ENCODE assay signal across 8 cellular contexts in genomic region chr6:7050911-7051779, GRCh38. TPM values are rescaled to one million over a fixed set of nuclear protein-coding genes. Genes with fewer than 3 reads are reported as not detected.
DNase-seq lines count a peak whose midpoint lies in the region; ATAC-seq and TF ChIP-seq lines count a peak whose summit lies in the region.

No MANE protein-coding gene starts in this region.

- TF ChIP-seq POLR2A in heart left ventricle (IDR thresholded peaks at IDR 0.05), result no peak

- H3K27ac ChIP-seq in DOHH2 (ENCODE audit: low read depth, low read length) (no peak overlapping the region), heart left ventricle (peak overlapping the region; percentile 33 to 92 (median 72)), trophoblast cell (ENCODE audit: low read depth, low read length) (peak overlapping the region; percentile 45)

- peak overlapping the region; percentile 71 for H3K4me3 ChIP-seq in DOHH2 (ENCODE audit: low read length)
- H3K4me3 ChIP-seq in NT2/D1 (ENCODE audit: insufficient read length, low read depth), result peak overlapping the region; percentile 59
- H3K4me3 ChIP-seq in heart left ventricle, result peak overlapping the region; percentile 47 to 75 (median 66)
- peak overlapping the region; percentile 77 for H3K4me3 ChIP-seq in trophoblast cell (ENCODE audit: low read depth, low read length)

- peak overlapping the region; percentile 91 for H4K8ac ChIP-seq in trophoblast cell (ENCODE audit: low read depth, low read length)

- no peak overlapping the region for H3K4me3 Mint-ChIP-seq in activated naive CD8-positive, alpha-beta T cell treated with anti-CD3 and anti-CD28 coated beads for 36 hours

- peaks cover 25% of the 10 kb centered on the region for H3K4me1 ChIP-seq in DOHH2 (ENCODE audit: control insufficient read depth, low read length)
- no peaks in the 10 kb centered on the region for H3K4me1 ChIP-seq in NT2/D1 (ENCODE audit: insufficient read depth, insufficient read length)
- H3K4me1 ChIP-seq in heart left ventricle, result peaks cover 0 to 52% (median 19%) of the 10 kb centered on the region in 12 donors
- peaks cover 3 to 14% of the 10 kb centered on the region in 2 experiments for H3K4me1 ChIP-seq in trophoblast cell (ENCODE audit: control insufficient read depth in 1 of 2, insufficient read depth in 2 of 2, low read length in 2 of 2)

- H3K36me3 ChIP-seq in DOHH2 (ENCODE audit: control insufficient read depth, low read length), result no peaks in the 10 kb centered on the region
- H3K36me3 ChIP-seq in NT2/D1 (ENCODE audit: insufficient read depth, insufficient read length, low read length), result no peaks in the 10 kb centered on the region
- no peaks in the 10 kb centered on the region for H3K36me3 ChIP-seq in heart left ventricle
- H3K36me3 ChIP-seq in trophoblast cell (ENCODE audit: control insufficient read depth in 1 of 2, insufficient read depth in 2 of 2, low read length in 2 of 2), result no peaks in the 10 kb centered on the region

- peak overlapping the region; percentile 38 for H2BK12ac ChIP-seq in trophoblast cell (ENCODE audit: low read length)

- H3K27ac Mint-ChIP-seq in activated naive CD8-positive, alpha-beta T cell treated with anti-CD3 and anti-CD28 coated beads for 36 hours, result no peak overlapping the region

- no peaks in the 10 kb centered on the region for H3K79me2 ChIP-seq in DOHH2 (ENCODE audit: control insufficient read depth, low read length)
- peaks cover 3% of the 10 kb centered on the region for H3K79me2 ChIP-seq in trophoblast cell (ENCODE audit: control insufficient read depth, insufficient read depth, low read length, poor library complexity)

- no peaks in the 10 kb centered on the region for H3K9me3 Mint-ChIP-seq in activated naive CD8-positive, alpha-beta T cell treated with anti-CD3 and anti-CD28 coated beads for 36 hours

- H3K36me3 Mint-ChIP-seq in activated naive CD8-positive, alpha-beta T cell treated with anti-CD3 and anti-CD28 coated beads for 36 hours, result no peaks in the 10 kb centered on the region

- DNase-seq in NT2/D1 (ENCODE audit: low read depth, low spot score) (no peak), heart left ventricle (peak; percentile 43 to 79 (median 60)), trophoblast cell (peak; percentile 61 to 69), SHP77 treated with DMSO at 0.1 percent for 48 hours (lab: John Stamatoyannopoulos, UW) (no peak), NCI-H128 (lab: John Stamatoyannopoulos, UW; ENCODE audit: unreplicated experiment) (no peak)
- peak; percentile 43 for DNase-seq in activated naive CD8-positive, alpha-beta T cell treated with anti-CD3 and anti-CD28 coated beads for 36 hours

- H2AFZ ChIP-seq in trophoblast cell (ENCODE audit: insufficient read depth, low read length, poor library complexity), result peak overlapping the region; percentile 71

- H4K12ac ChIP-seq in trophoblast cell (ENCODE audit: low read depth, low read length), result peak overlapping the region; percentile 60

- H2AK5ac ChIP-seq in trophoblast cell (ENCODE audit: low read length), result no peak overlapping the region

- H2BK5ac ChIP-seq in trophoblast cell (ENCODE audit: low read depth, low read length, poor library complexity), result peak overlapping the region; percentile 59

- H3K27me3 Mint-ChIP-seq in activated naive CD8-positive, alpha-beta T cell treated with anti-CD3 and anti-CD28 coated beads for 36 hours, result peaks cover 8% of the 10 kb centered on the region

- peak overlapping the region; percentile 88 for H4K91ac ChIP-seq in trophoblast cell (ENCODE audit: low read depth, low read length)

- intact Hi-C loops in heart left ventricle (cut with DNase I), result loop anchor here in 6 of 10 donors (5.0 to 10.0 kb wide), 4 partner anchors 54 to 314 kb away; partner anchors contain the start of gene RREB1 (in 4 of the 6)

- H3K4me2 ChIP-seq in DOHH2 (ENCODE audit: low read length) (peak overlapping the region; percentile 66), trophoblast cell (ENCODE audit: low read length) (peak overlapping the region; percentile 100)

- peak overlapping the region; percentile 38 for H3K14ac ChIP-seq in trophoblast cell (ENCODE audit: low read length)

- peaks cover 17% of the 10 kb centered on the region for H3K4me1 Mint-ChIP-seq in activated naive CD8-positive, alpha-beta T cell treated with anti-CD3 and anti-CD28 coated beads for 36 hours

- 16 to 36% (median 23%) methylated on average over 33 to 67 of the region's 67 CpGs for WGBS in heart left ventricle, 4 donors
- no CpG with 5 or more reads among the region's 67 CpGs for WGBS in trophoblast cell (ENCODE audit: extremely low coverage, insufficient coverage, insufficient read length)

- H3K79me1 ChIP-seq in trophoblast cell (ENCODE audit: low read length), result peaks cover 16% of the 10 kb centered on the region

- H3K18ac ChIP-seq in trophoblast cell (ENCODE audit: low read length), result peak overlapping the region; percentile 84

- peak overlapping the region; percentile 67 for H2BK120ac ChIP-seq in trophoblast cell (ENCODE audit: insufficient read depth, low read length, poor library complexity)

- H3K9ac ChIP-seq in NT2/D1 (ENCODE audit: insufficient read length, low read depth), result peak overlapping the region; percentile 76
- peak overlapping the region; percentile 67 for H3K9ac ChIP-seq in trophoblast cell (ENCODE audit: low read length)

- TF ChIP-seq CTCF in DOHH2 (IDR thresholded peaks at IDR 0.05; ENCODE audit: low read depth, low read length, poor library complexity, severe bottlenecking) (no peak), heart left ventricle (IDR thresholded peaks at IDR 0.05) (no peak)

- peak overlapping the region; percentile 62 for H3K4ac ChIP-seq in trophoblast cell (ENCODE audit: low read depth, low read length)

- H3K9me3 ChIP-seq in DOHH2 (ENCODE audit: control insufficient read depth, insufficient read depth, low read length) (no peaks in the 10 kb centered on the region), NT2/D1 (ENCODE audit: insufficient read depth, low read length) (no peaks in the 10 kb centered on the region), heart left ventricle (no peaks in the 10 kb centered on the region), trophoblast cell (ENCODE audit: insufficient read depth, low read depth, low read length) (no peaks in the 10 kb centered on the region)

- H3K27me3 ChIP-seq in DOHH2 (ENCODE audit: control insufficient read depth, low read length) (peaks cover 31% of the 10 kb centered on the region), NT2/D1 (ENCODE audit: insufficient read depth, insufficient read length) (no peaks in the 10 kb centered on the region), heart left ventricle (no peaks in the 10 kb centered on the region), trophoblast cell (ENCODE audit: insufficient read depth, low read length) (no peaks in the 10 kb centered on the region)

- no peak overlapping the region for H3K23ac ChIP-seq in trophoblast cell (ENCODE audit: low read length)

- no peaks in the 10 kb centered on the region for H3K9me2 ChIP-seq in DOHH2 (replicated peaks; ENCODE audit: control insufficient read depth, low read length)

- 0 out of 2 replicates have a peak, but pooled peaks cover 4% of the 10 kb centered on the region for H3F3A ChIP-seq in DOHH2 (ENCODE audit: control insufficient read depth, insufficient read depth)

- ATAC-seq in HG02763 (IDR thresholded peaks at IDR 0.05; ENCODE audit: unreplicated experiment) (peak; percentile 18), heart left ventricle (peak in 3 of 4 donors; percentile 54 to 67 (median 63))

- H4K20me1 ChIP-seq in DOHH2 (ENCODE audit: control insufficient read depth, insufficient read depth, low read depth, low read length), result no peaks in the 10 kb centered on the region

RNA-seq across cellular contexts. Expression of gene RREB1, which starts 56.6 kb away (rescaled TPM):
- total RNA-seq in activated naive CD8-positive, alpha-beta T cell treated with anti-CD3 and anti-CD28 coated beads for 36 hours, result 10 to 100 TPM; 17.4 to 18.5 TPM
- total RNA-seq in heart left ventricle, result 10 to 100 TPM; 28.6 to 49.4 (median 40.1) TPM
- 1 to 10 TPM; 8.7 to 9.1 TPM for polyA plus RNA-seq in heart left ventricle
- 45.6 and 46.8 TPM in 2 replicates for polyA plus RNA-seq in trophoblast cell (2013)

Comparison
In these comparisons a context has a peak if more than half of its experiments do, and no peak if none do; other contexts are left out.
1. DNase-seq: peak in activated naive CD8-positive, alpha-beta T cell treated with anti-CD3 and anti-CD28 coated beads for 36 hours (single experiment), heart left ventricle (5 of 5) and trophoblast cell (2 of 2); none in NT2/D1 (single experiment), SHP77 treated with DMSO at 0.1 percent for 48 hours (single experiment) and NCI-H128 (single experiment).
2. Peak in every context shown above with its lines, with median percentiles within 50 percentile points of each other: H3K4me3 ChIP-seq.